17 cellular contexts compared by ENCODE assay signal in the genomic region with DNA sequence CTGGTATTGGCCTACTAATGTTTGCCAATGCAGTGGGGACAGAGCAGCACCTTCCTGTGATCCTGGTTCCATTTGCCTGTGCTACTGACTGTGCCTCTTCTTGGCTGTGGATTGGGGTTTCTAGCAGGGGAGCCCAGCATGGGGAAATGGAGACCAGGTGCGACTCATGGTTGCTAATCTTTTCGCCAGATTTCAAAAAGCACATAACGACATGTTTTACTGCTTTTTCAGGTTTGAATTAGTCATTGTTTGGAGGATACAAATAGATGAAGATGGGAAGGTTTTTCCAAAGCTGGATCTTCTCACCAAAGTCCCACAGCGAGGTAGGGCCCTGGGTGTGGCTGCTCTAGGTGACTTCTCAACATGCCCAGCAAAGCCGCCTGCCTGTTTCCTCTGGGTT. TPM values are rescaled to one million over a fixed set of nuclear protein-coding genes. Genes with fewer than 3 reads are reported as not detected.
DNase-seq lines count a peak whose midpoint lies in the region; ATAC-seq and TF ChIP-seq lines count a peak whose summit lies in the region.
"Had no signal": no experiment of that assay in that cellular context is flagged by ENCODE, and none has a peak within 500 bp of the region (broad histone marks: within the 10 kb centered on the region; RNA-seq: fewer than 3 reads in every experiment).

No MANE protein-coding gene starts in this region.

- no peak overlapping the region for H3K9ac ChIP-seq in skeletal muscle tissue (ENCODE audit: low read depth in 1 of 3, low read length in 3 of 3)
- H3K9ac ChIP-seq: KMS-11 had no signal

- H3K4me1 ChIP-seq in esophagus squamous epithelium (peaks cover 35 to 100% (median 56%) of the 10 kb centered on the region in 3 donors), skeletal muscle tissue (ENCODE audit: control insufficient read depth in 3 of 3, insufficient read depth in 3 of 3, low read length in 3 of 3) (peaks cover 37 to 53% (median 40%) of the 10 kb centered on the region in 3 donors), left lung (peaks cover 0 to 3% of the 10 kb centered on the region in 2 donors)
- H3K4me1 ChIP-seq: Caco-2 had no signal

- intact Hi-C loops in esophagus squamous epithelium (cut with DNase I), result no loop called here
- intact Hi-C loops in natural killer cell (cut with micrococcal nuclease), result no loop called here
- intact Hi-C loops in left lung (cut with DNase I), result no loop called here

- H3K27me3 ChIP-seq in esophagus squamous epithelium (no peaks in the 10 kb centered on the region), skeletal muscle tissue (ENCODE audit: control insufficient read depth in 3 of 3, insufficient read depth in 3 of 3, low read length in 3 of 3) (no peaks in the 10 kb centered on the region), left lung (no peaks in the 10 kb centered on the region)
- H3K27me3 ChIP-seq: MG63 had no signal

- ATAC-seq in natural killer cell (no peak), left lung (no peak)
- ATAC-seq: HepG2 had no signal

- H3K9me3 Mint-ChIP-seq in brain (peaks cover 0 to under 1% (median 0%) of the 10 kb centered on the region in 5 experiments), natural killer cell (no peaks in the 10 kb centered on the region)

- no peak for TF ChIP-seq CTCF in brain (conservative IDR thresholded peaks at IDR 0.05)
- no peak for TF ChIP-seq CTCF in esophagus squamous epithelium (IDR thresholded peaks at IDR 0.05)
- TF ChIP-seq CTCF in natural killer cell (IDR thresholded peaks at IDR 0.05), result no peak
- TF ChIP-seq CTCF in left lung (IDR thresholded peaks at IDR 0.05), result no peak

- H3K4me1 Mint-ChIP-seq in brain, result peaks cover 32% of the 10 kb centered on the region
- H3K4me1 Mint-ChIP-seq in natural killer cell, result no peaks in the 10 kb centered on the region

- DNase-seq in G401 (ENCODE audit: low spot score), result peak; percentile 64
- no peak for DNase-seq in esophagus squamous epithelium (lab: John Stamatoyannopoulos, UW)
- no peak for DNase-seq in natural killer cell
- DNase-seq in stimulated activated CD4-positive, alpha-beta T cell treated with anti-CD3 and anti-CD28 coated beads, Interleukin-4, amount 100 ng/mL, for 24 hours, result no peak
- DNase-seq in left lung, result no peak
- DNase-seq: AML-193, Caco-2, HCEC 1CT, MG63, NCI-H1105 treated with DMSO at 0.1 percent for 48 hours, NCI-H187, NCI-H446 treated with DMSO at 0.1 percent for 48 hours, NCI-H774 had no signal

- H3K36me3 Mint-ChIP-seq in brain (peaks cover 36% of the 10 kb centered on the region), natural killer cell (no peaks in the 10 kb centered on the region)

- H3K27ac ChIP-seq in esophagus squamous epithelium (peak overlapping the region; percentile 62 to 85 (median 78)), skeletal muscle tissue (ENCODE audit: low read depth, low read length) (peak overlapping the region; percentile 77), left lung (no peak overlapping the region)
- H3K27ac ChIP-seq: KMS-11 had no signal

- H3K27ac Mint-ChIP-seq in brain, result peak overlapping the region; percentile 89 to 97 (median 94)
- H3K27ac Mint-ChIP-seq in natural killer cell, result no peak overlapping the region

- no peaks in the 10 kb centered on the region for H3K27me3 Mint-ChIP-seq in brain
- no peaks in the 10 kb centered on the region for H3K27me3 Mint-ChIP-seq in natural killer cell (ENCODE audit: low read depth in 2 of 2)

- H3K9me3 ChIP-seq in esophagus squamous epithelium (no peaks in the 10 kb centered on the region), skeletal muscle tissue (ENCODE audit: control insufficient read depth in 3 of 3, low read length in 3 of 3) (no peaks in the 10 kb centered on the region), left lung (no peaks in the 10 kb centered on the region)
- H3K9me3 ChIP-seq: Caco-2, MG63 had no signal

- H3K4me3 Mint-ChIP-seq in brain (no peak overlapping the region), natural killer cell (no peak overlapping the region)

- H3K4me3 ChIP-seq in esophagus squamous epithelium, result no peak overlapping the region
- no peak overlapping the region for H3K4me3 ChIP-seq in skeletal muscle tissue (ENCODE audit: low read length in 3 of 3)
- no peak overlapping the region for H3K4me3 ChIP-seq in left lung
- H3K4me3 ChIP-seq: MG63 had no signal

- no peak for TF ChIP-seq POLR2A in esophagus squamous epithelium (IDR thresholded peaks at IDR 0.05)

- in situ Hi-C loops in G401 (cut with HindIII; ENCODE audit: low sequenced_read_pairs), result no loop called here

- WGBS in esophagus squamous epithelium, 2 donors, result 37 to 57% methylated on average over 4 to 5 of the region's 5 CpGs

- H3K36me3 ChIP-seq in esophagus squamous epithelium, result peaks cover 0 to 68% (median 6%) of the 10 kb centered on the region in 3 donors
- H3K36me3 ChIP-seq in skeletal muscle tissue (ENCODE audit: control insufficient read depth in 3 of 3, insufficient read depth in 3 of 3, low read length in 3 of 3), result peaks cover 27 to 31% (median 31%) of the 10 kb centered on the region in 3 donors
- H3K36me3 ChIP-seq in left lung, result peaks cover 0 to 69% of the 10 kb centered on the region in 2 donors

RNA-seq across cellular contexts. Expression of gene IPPK, which starts 57.6 kb away (rescaled TPM):
- total RNA-seq in G401 (2014; rRNA removed; shearing (Covaris generic)), result 11.1 and 15.9 TPM in 2 replicates
- 6.9 TPM for polyA plus RNA-seq in brain (ENCODE audit: insufficient read depth, low read depth, low replicate concordance)
- total RNA-seq in esophagus squamous epithelium (10 to 100 TPM; 41.8 to 86.9 (median 46.1) TPM), skeletal muscle tissue (6.3 TPM), natural killer cell (1 to 10 TPM; 4.9 to 9.2 (median 6.7) TPM), left lung (1 to 10 TPM; 6.5 to 8.0 TPM)

Comparison
In these comparisons a context has a peak if more than half of its experiments do, and no peak if none do; other contexts are left out.
1. H3K27ac Mint-ChIP-seq: peak in brain (5 of 5); none in natural killer cell (0 of 2).
2. H3K27ac ChIP-seq: peak in esophagus squamous epithelium (4 of 4) and skeletal muscle tissue (single experiment); none in left lung (0 of 2).